ENCODE assay signal across 16 cellular contexts in genomic region chr15:99929266-99929665, GRCh38.
DNase-seq lines count a peak whose midpoint lies in the region; ATAC-seq, FAIRE-seq and TF ChIP-seq lines count a peak whose summit lies in the region.
"Had no signal": no experiment of that assay in that cellular context is flagged by ENCODE, and none has a peak within 500 bp of the region (broad histone marks: within the 10 kb centered on the region; RNA-seq: fewer than 3 reads in every experiment).

No MANE protein-coding gene starts in this region.

- peaks cover 5% of the 10 kb centered on the region; the same call in 1 of the 2 replicates for H3F3A ChIP-seq in MM.1S (ENCODE audit: insufficient read depth, low read length)

- H3K79me1 ChIP-seq in H1 (ENCODE audit: low read depth, low read length), result no peaks in the 10 kb centered on the region

- TF ChIP-seq POLR2A in H1 (IDR thresholded peaks at IDR 0.05; ENCODE audit: control extremely low read depth in 1 of 2, low read depth in 2 of 2, low read length in 2 of 2), result no peak

- no peak for TF ChIP-seq RAD21 in H1 (IDR thresholded peaks at IDR 0.05 in 1 of 2, conservative IDR thresholded peaks at IDR 0.05 in 1 of 2; ENCODE audit: low read depth in 2 of 2, low read length in 2 of 2)

- peak overlapping the region; percentile 98 for H3K4me2 ChIP-seq in MM.1S (ENCODE audit: low read depth, low read length)
- peak overlapping the region; percentile 67 to 93 for H3K4me2 ChIP-seq in H1 (ENCODE audit: insufficient read depth in 1 of 2, low read depth in 2 of 2, low read length in 2 of 2)

- H3K36me3 Mint-ChIP-seq in activated CD4-positive, alpha-beta T cell treated with anti-CD3 and anti-CD28 coated beads for 36 hours (ENCODE audit: low read depth), result no peaks in the 10 kb centered on the region
- H3K36me3 Mint-ChIP-seq in neural crest cell (ENCODE audit: low read depth), result no peaks in the 10 kb centered on the region

- no peak overlapping the region for H2BK5ac ChIP-seq in H1 (ENCODE audit: low read depth, low read length)

- no peak overlapping the region for H2AFZ ChIP-seq in MM.1S (ENCODE audit: low read length)
- no peak overlapping the region for H2AFZ ChIP-seq in H1 (ENCODE audit: low read length)

- peak overlapping the region; percentile 60; the same call in 1 of the 2 replicates for H3K9ac ChIP-seq in MM.1S (ENCODE audit: low read length)
- H3K9ac ChIP-seq in H1 (replicated peaks in 1 of 4; ENCODE audit: extremely low read depth in 1 of 4, low read depth in 3 of 4, low read length in 3 of 4), result no peak overlapping the region

- TF ChIP-seq EP300 in H1 (IDR thresholded peaks at IDR 0.05; ENCODE audit: borderline replicate concordance in 1 of 2, low read depth in 2 of 2, low read length in 2 of 2), result peak in 1 of 2 experiments; percentile 36; a peak in 1 of 3 replicates

- no peaks in the 10 kb centered on the region for H3K9me2 ChIP-seq in MM.1S (replicated peaks; ENCODE audit: insufficient read depth, low read length)

- no peak overlapping the region for H3K27ac Mint-ChIP-seq in activated CD4-positive, alpha-beta T cell treated with anti-CD3 and anti-CD28 coated beads for 36 hours
- no peak overlapping the region for H3K27ac Mint-ChIP-seq in neural crest cell (ENCODE audit: unreplicated experiment)

- H3K56ac ChIP-seq in H1 (replicated peaks; ENCODE audit: insufficient read length, low read depth, low read length), result no peak overlapping the region

- H3K36me3 ChIP-seq in MM.1S (replicated peaks; ENCODE audit: insufficient read depth, low read length) (no peaks in the 10 kb centered on the region), H1 (ENCODE audit: control insufficient read depth in 2 of 4, insufficient read depth in 4 of 4, low read length in 3 of 4) (no peaks in the 10 kb centered on the region)
- H3K36me3 ChIP-seq: sigmoid colon, thyroid gland had no signal

- H2BK20ac ChIP-seq in H1 (ENCODE audit: low read length), result peak overlapping the region; percentile 1; the same call in 1 of the 2 replicates

- no peak overlapping the region for H2AK5ac ChIP-seq in H1 (ENCODE audit: low read depth, low read length)

- H3K23ac ChIP-seq in H1 (ENCODE audit: insufficient read length), result no peak overlapping the region

- WGBS in H1 (ENCODE audit: extremely low coverage in 1 of 2, insufficient coverage in 1 of 2, insufficient read length in 1 of 2, insufficient replicate concordance in 2 of 2, low coverage in 1 of 2, low lambda C conversion rate in 2 of 2, missing lambda C conversion rate in 1 of 2), 2 experiments, result 7% methylated on average over 11 of the region's 11 CpGs; no CpG with 5 or more reads in 1 of the 2 experiments

- H3K79me2 ChIP-seq in MM.1S (ENCODE audit: low read length), result no peaks in the 10 kb centered on the region
- no peaks in the 10 kb centered on the region for H3K79me2 ChIP-seq in H1 (ENCODE audit: control insufficient read depth in 1 of 2, insufficient read depth in 2 of 2, low read length in 2 of 2)

- H3K9me3 Mint-ChIP-seq in activated CD4-positive, alpha-beta T cell treated with anti-CD3 and anti-CD28 coated beads for 36 hours (ENCODE audit: low read depth), result no peaks in the 10 kb centered on the region
- peaks cover 3% of the 10 kb centered on the region for H3K9me3 Mint-ChIP-seq in neural crest cell
- H3K9me3 Mint-ChIP-seq: activated B cell treated with CpG ODN at 0.5 μM for 24 hours had no signal

- H4K20me1 ChIP-seq in MM.1S (ENCODE audit: insufficient read depth, low read length), result no peaks in the 10 kb centered on the region
- no peaks in the 10 kb centered on the region for H4K20me1 ChIP-seq in H1 (replicated peaks in 1 of 2; ENCODE audit: control insufficient read depth in 1 of 2, insufficient read depth in 2 of 2, low read length in 2 of 2)

- intact Hi-C loops in activated CD4-positive, alpha-beta T cell treated with anti-CD3 and anti-CD28 coated beads for 36 hours (cut with DNase I, micrococcal nuclease), result loop anchor here (2.0 to 10.0 kb wide), 11 partner anchors 117 to 1078 kb away; partner anchors contain the start of genes ASB7 (in 1 of the 2), LINS1 (in 1 of the 2), LRRC28 (in 1 of the 2) and LYSMD4 (in 1 of the 2)

- H3K14ac ChIP-seq in H1 (ENCODE audit: insufficient read length), result no peak overlapping the region

- peak overlapping the region; percentile 64; the same call in 1 of the 2 replicates for H2BK12ac ChIP-seq in H1 (ENCODE audit: low read depth, low read length)

- ATAC-seq in activated CD4-positive, alpha-beta T cell treated with anti-CD3 and anti-CD28 coated beads for 36 hours, result no peak
- no peak for ATAC-seq in HG02852 (IDR thresholded peaks at IDR 0.05; ENCODE audit: unreplicated experiment)

- CTCF ChIA-PET in activated CD4-positive, alpha-beta T cell treated with anti-CD3 and anti-CD28 coated beads for 36 hours (lab: Charles Lee), result interaction anchor here (0.8 to 2.5 kb wide), 5 partner anchors 191 to 421 kb away, joined by 3 to 18 read pairs (median 4); partner anchors contain the start of gene ADAMTS17
- CTCF ChIA-PET in H1 (lab: Charles Lee; ENCODE audit: partially characterized antibody), result interaction anchor here (1.0 to 5.5 kb wide), 15 partner anchors 13 to 421 kb away, joined by 3 to 38 read pairs (median 4); no protein-coding TSS in a partner anchor

- no peak for FAIRE-seq in H1 (lab: Jason Lieb, UNC)
- FAIRE-seq: A204.1 had no signal

- H3K4ac ChIP-seq in H1 (replicated peaks; ENCODE audit: insufficient read length, low read depth, low read length), result no peak overlapping the region

- no peak for TF ChIP-seq CTCF in MM.1S (IDR thresholded peaks at IDR 0.05; ENCODE audit: low read length)
- TF ChIP-seq CTCF in H1 (IDR thresholded peaks at IDR 0.05; ENCODE audit: control extremely low read depth in 1 of 3, insufficient read depth in 1 of 3, low read depth in 1 of 3, low read length in 3 of 3), result no peak
- no peak for TF ChIP-seq CTCF in neural crest cell (conservative IDR thresholded peaks at IDR 0.05)

- peaks cover 17% of the 10 kb centered on the region for H3K4me1 Mint-ChIP-seq in activated CD4-positive, alpha-beta T cell treated with anti-CD3 and anti-CD28 coated beads for 36 hours
- H3K4me1 Mint-ChIP-seq in neural crest cell, result no peaks in the 10 kb centered on the region

- H3K27me3 ChIP-seq in MM.1S (replicated peaks; ENCODE audit: insufficient read depth, low read length) (no peaks in the 10 kb centered on the region), H1 (replicated peaks in 1 of 4; ENCODE audit: control insufficient read depth in 3 of 4, extremely low read depth in 1 of 4, insufficient read depth in 3 of 4, low read length in 3 of 4) (peaks cover 1 to 11% (median 8%) of the 10 kb centered on the region in 4 experiments; a peak in 6 of 7 replicates)
- H3K27me3 ChIP-seq: sigmoid colon, thyroid gland had no signal

- peaks cover 11% of the 10 kb centered on the region for H3K23me2 ChIP-seq in H1 (ENCODE audit: low read depth, low read length)

- H3K27me3 Mint-ChIP-seq in activated CD4-positive, alpha-beta T cell treated with anti-CD3 and anti-CD28 coated beads for 36 hours, result no peaks in the 10 kb centered on the region
- peaks cover 58% of the 10 kb centered on the region for H3K27me3 Mint-ChIP-seq in neural crest cell (ENCODE audit: low read depth)

- no peak overlapping the region for H4K91ac ChIP-seq in H1 (replicated peaks; ENCODE audit: insufficient read length, low read length)

- POLR2A ChIA-PET in activated CD4-positive, alpha-beta T cell treated with anti-CD3 and anti-CD28 coated beads for 36 hours (lab: Charles Lee), result no interaction called here
- POLR2A ChIA-PET in H1 (lab: Charles Lee; ENCODE audit: partially characterized antibody), result interaction anchor here (0.7 to 1.8 kb wide), 8 partner anchors 11 to 411 kb away, joined by 3 to 9 read pairs (median 3); no protein-coding TSS in a partner anchor

- DNase-seq in activated CD4-positive, alpha-beta T cell treated with anti-CD3 and anti-CD28 coated beads for 36 hours, result no peak
- DNase-seq in activated CD4-positive, alpha-beta T cell treated with anti-CD3 and anti-CD28 coated beads, Interleukin-2, amount 50 U/mL, for 48 hours, result no peak
- DNase-seq in MM.1S (no peak), H1 (ENCODE audit: low read depth in 1 of 2, low spot score in 2 of 2) (peak in 1 of 2 experiments; percentile 64), neural crest cell (ENCODE audit: low read depth, low spot score) (no peak), NCI-H1930 (lab: John Stamatoyannopoulos, UW) (no peak)
- no peak for DNase-seq in stimulated activated CD4-positive, alpha-beta T cell treated with anti-CD3 and anti-CD28 coated beads, Interleukin-1b, Interleukin-23, amount 100 ng/mL, for 48 hours
- DNase-seq: activated B cell treated with CpG ODN at 0.5 μM for 24 hours, DMS79, NCI-H1436, NCI-H69, SIG-M5, sigmoid colon, thyroid gland had no signal

- no peak overlapping the region for H2BK120ac ChIP-seq in H1 (replicated peaks; ENCODE audit: low read depth, low read length)

- H2BK15ac ChIP-seq in H1 (ENCODE audit: low read length), result no peak overlapping the region

- no peak overlapping the region; the same call in 1 of the 2 replicates for H4K8ac ChIP-seq in H1 (ENCODE audit: extremely low read depth, insufficient read depth, low read length)

- H3K27ac ChIP-seq in MM.1S (ENCODE audit: low read length), result no peak overlapping the region
- no peak overlapping the region for H3K27ac ChIP-seq in H1 (ENCODE audit: low read depth, low read length)

- H4K5ac ChIP-seq in H1 (ENCODE audit: insufficient read length, low read depth, low read length), result no peak overlapping the region

- H3K4me3 Mint-ChIP-seq in activated CD4-positive, alpha-beta T cell treated with anti-CD3 and anti-CD28 coated beads for 36 hours, result peak overlapping the region; percentile 80
- peak overlapping the region; percentile 64 for H3K4me3 Mint-ChIP-seq in neural crest cell

- H3K4me3 ChIP-seq in MM.1S (ENCODE audit: low read length), result peak overlapping the region; percentile 91; the same call in 1 of the 2 replicates
- peak overlapping the region; percentile 12 to 77 (median 40); a peak in 5 of 8 replicates for H3K4me3 ChIP-seq in H1 (ENCODE audit: extremely low read depth in 1 of 4, insufficient read depth in 2 of 4, low read depth in 3 of 4, low read length in 4 of 4)

- H3K4me1 ChIP-seq in MM.1S (ENCODE audit: low read length), result peaks cover 6% of the 10 kb centered on the region
- H3K4me1 ChIP-seq in H1 (replicated peaks in 1 of 4; ENCODE audit: control insufficient read depth in 3 of 4, insufficient read depth in 4 of 4, low read length in 3 of 4), result peaks cover 5 to 13% (median 10%) of the 10 kb centered on the region in 4 experiments; a peak in 6 of 7 replicates

- H3K18ac ChIP-seq in H1 (ENCODE audit: extremely low read depth, low read length), result no peak overlapping the region; the same call in 1 of the 2 replicates

- H3K9me3 ChIP-seq in MM.1S (replicated peaks; ENCODE audit: insufficient read depth, low read length), result no peaks in the 10 kb centered on the region
- H3K9me3 ChIP-seq in H1 (ENCODE audit: insufficient read depth in 2 of 2, low read depth in 1 of 2, low read length in 1 of 2), result no peaks in the 10 kb centered on the region
- H3K9me3 ChIP-seq: sigmoid colon, thyroid gland had no signal

TF ChIP-seq in H1, 55 proteins besides CTCF, POLR2A, EP300 and RAD21 (continues in another document):
- TF ChIP-seq SP2 (IDR thresholded peaks at IDR 0.05; ENCODE audit: low read length), result no peak
